8 cellular contexts compared by ENCODE assay signal in the genomic region with DNA sequence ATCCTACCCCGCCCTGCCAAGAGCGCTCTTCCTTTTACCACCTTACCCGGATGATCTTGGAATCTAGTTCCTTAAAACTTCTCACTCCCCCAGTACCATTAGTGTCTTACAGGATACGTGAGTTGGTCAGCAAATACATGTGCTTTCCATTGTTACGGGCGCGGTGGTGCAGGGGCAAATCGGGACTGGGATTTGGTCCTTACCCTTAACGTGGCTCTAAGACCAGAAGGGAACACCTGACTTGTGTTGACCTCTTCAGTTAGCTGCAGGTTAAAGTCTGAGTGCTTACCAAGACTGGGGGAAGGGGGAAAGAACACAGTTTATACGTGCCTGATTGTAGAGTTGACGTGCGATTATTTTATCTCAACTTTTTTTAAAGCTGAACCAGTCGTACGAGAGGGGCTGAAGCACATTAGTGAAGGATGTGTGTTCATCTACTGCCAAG. TPM values are rescaled to one million over a fixed set of nuclear protein-coding genes. Genes with fewer than 3 reads are reported as not detected.
DNase-seq lines count a peak whose midpoint lies in the region; ATAC-seq and TF ChIP-seq lines count a peak whose summit lies in the region.

No MANE protein-coding gene starts in this region.

- no peak overlapping the region for H4K91ac ChIP-seq in mesenchymal stem cell (ENCODE audit: low read length)

- peaks cover 31% of the 10 kb centered on the region for H3K79me1 ChIP-seq in mesenchymal stem cell (replicated peaks; ENCODE audit: low read length, poor library complexity, severe bottlenecking)

- H2BK120ac ChIP-seq in mesenchymal stem cell (ENCODE audit: low read depth, low read length) = no peak overlapping the region

- peak overlapping the region; percentile 66 for H3K27ac ChIP-seq in brain microvascular endothelial cell
- H3K27ac ChIP-seq in mesenchymal stem cell (ENCODE audit: low read length, poor library complexity, severe bottlenecking) = peak overlapping the region; percentile 93

- TF ChIP-seq CTCF in brain microvascular endothelial cell (IDR thresholded peaks at IDR 0.05; ENCODE audit: low read depth, low read length, missing control alignments) (no peak), omental fat pad (IDR thresholded peaks at IDR 0.05) (no peak)

- H3K4me3 ChIP-seq in brain microvascular endothelial cell (ENCODE audit: low read depth, low read length) (peak overlapping the region; percentile 89), mesenchymal stem cell (ENCODE audit: insufficient read depth in 1 of 2, low read depth in 1 of 2, low read length in 2 of 2) (peak overlapping the region; percentile 87 to 100)

- H3K23ac ChIP-seq in mesenchymal stem cell (ENCODE audit: low read length in 2 of 2) = no peak overlapping the region

- H3K9me3 ChIP-seq in mesenchymal stem cell (ENCODE audit: control insufficient read depth, low read length) = no peaks in the 10 kb centered on the region

- H2BK15ac ChIP-seq in mesenchymal stem cell (ENCODE audit: low read depth, poor library complexity, severe bottlenecking) = no peak overlapping the region

- H2BK5ac ChIP-seq in mesenchymal stem cell (ENCODE audit: low read depth, low read length, poor library complexity, severe bottlenecking) = no peak overlapping the region

- peak overlapping the region; percentile 96 for H3K9ac ChIP-seq in mesenchymal stem cell (ENCODE audit: low read length)

- H3K36me3 ChIP-seq in brain microvascular endothelial cell (replicated peaks) = peaks cover 3% of the 10 kb centered on the region
- H3K36me3 ChIP-seq in mesenchymal stem cell (ENCODE audit: control insufficient read depth in 1 of 2, insufficient read depth in 2 of 2, low read depth in 1 of 2, low read length in 2 of 2) = peaks cover 18 to 39% of the 10 kb centered on the region in 2 experiments

- in situ Hi-C loops in brain microvascular endothelial cell (cut with HindIII; ENCODE audit: low pct_ligation_motif_present, low sequenced_read_pairs) = no loop called here

- H3K4me2 ChIP-seq in mesenchymal stem cell (ENCODE audit: low read length, poor library complexity, severe bottlenecking) = peak overlapping the region; percentile 64

- H3K18ac ChIP-seq in mesenchymal stem cell (ENCODE audit: low read depth in 1 of 2, low read length in 2 of 2) = peak overlapping the region; percentile 54 to 55

- peak; percentile 41 for DNase-seq in DMS53 treated with DMSO at 0.1 percent for 48 hours (lab: John Stamatoyannopoulos, UW; ENCODE audit: unreplicated experiment)
- DNase-seq in M059J (ENCODE audit: low read depth) = peak; percentile 40
- no peak for DNase-seq in brain microvascular endothelial cell
- DNase-seq in mesenchymal stem cell = no peak
- DNase-seq in hippocampal formation (lab: John Stamatoyannopoulos, UW) = no peak
- DNase-seq in omental fat pad (ENCODE audit: low spot score) = no peak
- no peak for DNase-seq in nucleus accumbens (lab: John Stamatoyannopoulos, UW)
- DNase-seq in NCI-H510A (lab: John Stamatoyannopoulos, UW) = no peak

- no peak overlapping the region for H2AFZ ChIP-seq in mesenchymal stem cell (ENCODE audit: low read depth, low read length)

- H3K27me3 ChIP-seq in brain microvascular endothelial cell (replicated peaks) (no peaks in the 10 kb centered on the region), mesenchymal stem cell (ENCODE audit: control insufficient read depth in 1 of 2, insufficient read depth in 1 of 2, low read length in 2 of 2) (no peaks in the 10 kb centered on the region)

- H2AK5ac ChIP-seq in mesenchymal stem cell (ENCODE audit: low read length, severe bottlenecking) = no peak overlapping the region

- no peak for ATAC-seq in omental fat pad (ENCODE audit: low FRiP score)

- peak overlapping the region in 1 of 2 experiments; percentile 68 for H3K14ac ChIP-seq in mesenchymal stem cell (ENCODE audit: low read length in 2 of 2)

- no peak overlapping the region for H2BK12ac ChIP-seq in mesenchymal stem cell (ENCODE audit: low read length in 2 of 2)

- H3K4ac ChIP-seq in mesenchymal stem cell (ENCODE audit: low read depth in 1 of 2, low read length in 2 of 2) = peak overlapping the region in 1 of 2 experiments; percentile 71

- H3K4me1 ChIP-seq in mesenchymal stem cell (ENCODE audit: control insufficient read depth, insufficient read depth, low read depth, low read length) = peaks cover 27% of the 10 kb centered on the region

- H4K8ac ChIP-seq in mesenchymal stem cell (ENCODE audit: low read length) = no peak overlapping the region

- 5% methylated on average over 13 of the region's 14 CpGs for WGBS in mesenchymal stem cell

RNA-seq across cellular contexts. Expression of gene TXNDC17, which starts 0.5 kb away (rescaled TPM):
- 250 and 253 TPM in 2 replicates for total RNA-seq in M059J (2014; rRNA removed; shearing (Covaris generic))
- 162 TPM for polyA plus RNA-seq in mesenchymal stem cell (2013, experiment 1 of 2)
- 181 TPM for polyA plus RNA-seq in mesenchymal stem cell (2013, experiment 2 of 2)
- total RNA-seq in omental fat pad = 100 to 1,000 TPM in 2 of 4 donors, 10 to 100 TPM in 2; 58.5 to 155 (median 109) TPM

RNA-seq across cellular contexts. Expression of gene KIAA0753, which starts 0.9 kb away (rescaled TPM):
- total RNA-seq in M059J (2014; rRNA removed; shearing (Covaris generic)) = 7.2 and 12.9 TPM in 2 replicates
- 9.2 TPM for polyA plus RNA-seq in mesenchymal stem cell (2013, experiment 1 of 2)
- 9.4 TPM for polyA plus RNA-seq in mesenchymal stem cell (2013, experiment 2 of 2)
- 10 to 100 TPM in 3 of 4 donors, 1 to 10 TPM in 1; 9.5 to 11.8 (median 11.1) TPM for total RNA-seq in omental fat pad

RNA-seq across cellular contexts. Expression of gene MED31, which starts 10.0 kb away (rescaled TPM):
- 13.4 and 29.9 TPM in 2 replicates for total RNA-seq in M059J (2014; rRNA removed; shearing (Covaris generic))
- polyA plus RNA-seq in mesenchymal stem cell (2013, experiment 1 of 2) = 58.4 TPM
- 61.3 TPM for polyA plus RNA-seq in mesenchymal stem cell (2013, experiment 2 of 2)
- 1 to 10 TPM; 5.5 to 9.9 (median 8.2) TPM for total RNA-seq in omental fat pad

RNA-seq across cellular contexts. Expression of gene C17orf100, which starts 10.2 kb away (rescaled TPM):
- 0.62 and 1.6 TPM in 2 replicates for total RNA-seq in M059J (2014; rRNA removed; shearing (Covaris generic))
- polyA plus RNA-seq in mesenchymal stem cell (2013, experiment 1 of 2) = 2.1 TPM
- polyA plus RNA-seq in mesenchymal stem cell (2013, experiment 2 of 2) = 1.9 TPM
- under 1 TPM; 0.56 to 0.79 (median 0.63) TPM for total RNA-seq in omental fat pad

Comparison
In these comparisons a context has a peak if more than half of its experiments do, and no peak if none do; other contexts are left out.
1. DNase-seq: peak in DMS53 treated with DMSO at 0.1 percent for 48 hours (single experiment) and M059J (single experiment); none in brain microvascular endothelial cell (single experiment), mesenchymal stem cell (single experiment), hippocampal formation (0 of 2), omental fat pad (single experiment), nucleus accumbens (0 of 56) and NCI-H510A (single experiment).